ENCODE assay signal across 9 cellular contexts in genomic region chr1:211135342-211135950, GRCh38. TPM values are rescaled to one million over a fixed set of nuclear protein-coding genes. Genes with fewer than 3 reads are reported as not detected.
DNase-seq lines count a peak whose midpoint lies in the region; ATAC-seq and TF ChIP-seq lines count a peak whose summit lies in the region.
"Had no signal": no experiment of that assay in that cellular context is flagged by ENCODE, and none has a peak within 500 bp of the region (broad histone marks: within the 10 kb centered on the region; RNA-seq: fewer than 3 reads in every experiment).

No MANE protein-coding gene starts in this region.

- no peak overlapping the region for H3K4me3 ChIP-seq in neural progenitor cell
- H3K4me3 ChIP-seq: BLaER1 had no signal

- peaks cover 3% of the 10 kb centered on the region for H3K4me1 ChIP-seq in neural progenitor cell

- H3F3A ChIP-seq in neural progenitor cell (ENCODE audit: low read depth) = no peaks in the 10 kb centered on the region

- no peak overlapping the region for H3K4me3 Mint-ChIP-seq in neural progenitor cell

- H3K36me3 Mint-ChIP-seq in neural progenitor cell = no peaks in the 10 kb centered on the region

- POLR2A ChIA-PET in RWPE1 (lab: Yijun Ruan, JAX; ENCODE audit: low non-redundant PET) = no interaction called here

- no peak overlapping the region for H3K27ac ChIP-seq in RWPE1
- H3K27ac ChIP-seq in neural progenitor cell = no peak overlapping the region
- H3K27ac ChIP-seq: BLaER1 had no signal

- H3K27ac Mint-ChIP-seq in neural progenitor cell = no peak overlapping the region

- H3K9ac ChIP-seq in neural progenitor cell = no peak overlapping the region
- H3K9ac ChIP-seq: BLaER1 had no signal

- no peak for ATAC-seq in HG02763 (IDR thresholded peaks at IDR 0.05; ENCODE audit: unreplicated experiment)
- ATAC-seq in GM21528 (IDR thresholded peaks at IDR 0.05; ENCODE audit: low FRiP score, unreplicated experiment) = no peak

- TF ChIP-seq CTCF in RWPE1 (conservative IDR thresholded peaks at IDR 0.05; ENCODE audit: low read depth) (peak; percentile 78), neural progenitor cell (IDR thresholded peaks at IDR 0.05) (peak; percentile 68)

- H3K27me3 Mint-ChIP-seq in neural progenitor cell (ENCODE audit: insufficient read depth, low read depth) = peaks cover 14% of the 10 kb centered on the region

- no peaks in the 10 kb centered on the region for H3K9me3 ChIP-seq in neural progenitor cell (ENCODE audit: low read depth)
- H3K9me3 ChIP-seq: BLaER1 had no signal

- DNase-seq in NCI-H1417 (lab: John Stamatoyannopoulos, UW) (peak; percentile 12 to 75 (median 16)), NCI-H1417 treated with DMSO at 0.1 percent for 48 hours (lab: John Stamatoyannopoulos, UW) (no peak), Kasumi-1 (lab: John Stamatoyannopoulos, UW) (peak; percentile 48 to 73), RWPE1 (ENCODE audit: low spot score) (peak; percentile 48), fibroblast of gingiva (ENCODE audit: low read depth) (peak; percentile 49), neural progenitor cell (ENCODE audit: low spot score) (peak; percentile 44)

- no peaks in the 10 kb centered on the region for H3K79me2 ChIP-seq in neural progenitor cell (ENCODE audit: low read depth)

- CTCF ChIA-PET in RWPE1 (lab: Yijun Ruan, JAX) = interaction anchor here (0.6 to 1.1 kb wide), 7 partner anchors 45 to 835 kb away, joined by 3 to 6 read pairs (median 3); partner anchors contain the start of gene RCOR3

- peaks cover 6% of the 10 kb centered on the region for H3K9me3 Mint-ChIP-seq in neural progenitor cell

- peaks cover 35% of the 10 kb centered on the region for H3K27me3 ChIP-seq in neural progenitor cell

- H4K20me1 ChIP-seq in neural progenitor cell (ENCODE audit: low read depth) = no peaks in the 10 kb centered on the region
- H4K20me1 ChIP-seq: BLaER1 had no signal

- no peak overlapping the region for H3K4me2 ChIP-seq in neural progenitor cell
- H3K4me2 ChIP-seq: BLaER1 had no signal

- peaks cover 13% of the 10 kb centered on the region for H3K4me1 Mint-ChIP-seq in neural progenitor cell

- H3K36me3 ChIP-seq in neural progenitor cell = no peaks in the 10 kb centered on the region
- H3K36me3 ChIP-seq: BLaER1 had no signal

- H2AFZ ChIP-seq in neural progenitor cell (replicated peaks) = no peak overlapping the region

RNA-seq across cellular contexts. Expression of gene KCNH1, which starts 1.5 kb away (rescaled TPM):
- total RNA-seq in neural progenitor cell (ENCODE audit: low replicate concordance) = 0.99 and 1.6 TPM in 2 replicates
